In the genomic region with DNA sequence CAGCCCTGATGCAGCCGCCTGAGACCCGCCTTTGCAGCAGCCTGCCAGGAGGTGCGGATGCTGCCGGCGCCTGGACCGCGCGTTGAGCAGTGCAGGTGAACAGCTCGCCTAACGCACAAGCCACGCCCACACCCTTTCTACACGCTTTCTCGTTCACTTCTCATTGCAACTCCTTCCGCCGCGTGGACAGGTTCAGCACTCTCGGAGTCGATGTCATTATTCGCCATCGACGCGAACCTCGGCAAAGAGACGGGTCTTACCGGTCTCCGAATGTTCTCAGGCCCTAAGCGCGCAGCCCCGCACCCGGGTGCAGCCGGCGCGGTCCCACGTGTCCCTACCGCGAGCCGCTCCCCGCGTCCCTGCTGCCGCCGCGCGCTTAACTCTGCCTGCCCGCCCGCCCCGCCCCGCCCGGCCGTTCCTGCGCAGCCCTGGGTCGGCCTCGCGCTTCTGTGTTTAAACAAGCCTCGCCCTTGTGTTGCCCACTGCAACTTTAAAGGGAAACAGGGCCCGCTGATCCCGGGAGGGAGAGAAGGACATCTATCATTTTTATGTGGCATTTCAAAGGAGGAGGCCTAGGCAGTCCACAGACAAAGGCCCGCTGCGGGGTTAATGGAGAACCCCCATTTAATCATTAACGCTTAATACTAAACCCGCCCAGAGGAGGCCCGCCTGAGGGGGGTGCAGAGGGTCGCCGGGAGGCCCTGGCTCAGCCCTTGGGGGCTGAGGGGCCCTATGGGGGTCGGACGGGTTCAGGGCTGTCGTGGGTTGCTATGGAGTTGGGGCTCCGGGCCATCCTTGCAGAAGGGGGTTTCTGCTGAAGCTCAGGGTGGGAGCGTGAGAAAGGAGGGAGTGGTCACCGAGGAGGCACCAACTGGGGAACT, we compare ENCODE assay signal across 9 cellular contexts.
DNase-seq lines count a peak whose midpoint lies in the region; ATAC-seq and TF ChIP-seq lines count a peak whose summit lies in the region.
"Had no signal": no experiment of that assay in that cellular context is flagged by ENCODE, and none has a peak within 500 bp of the region (broad histone marks: within the 10 kb centered on the region; RNA-seq: fewer than 3 reads in every experiment).

No MANE protein-coding gene starts in this region.

- peak; percentile 44 for DNase-seq in activated CD4-positive, alpha-beta T cell treated with anti-CD3 and anti-CD28 coated beads for 36 hours
- no peak for DNase-seq in activated CD4-positive, alpha-beta T cell treated with anti-CD3 and anti-CD28 coated beads, Interleukin-2, amount 50 U/mL, for 1 hour
- DNase-seq in SK-N-DZ (ENCODE audit: low spot score) (peak; percentile 52), foreskin keratinocyte (peak in 1 of 2 donors; percentile 40), G401 (ENCODE audit: low spot score) (no peak), SKM-1 treated with dmso at 0.1 percent for 144 hours (lab: John Stamatoyannopoulos, UW; ENCODE audit: unreplicated experiment) (no peak), GOT3 (lab: John Stamatoyannopoulos, UW) (no peak)

- peaks cover 3% of the 10 kb centered on the region for H3K4me1 Mint-ChIP-seq in activated CD4-positive, alpha-beta T cell treated with anti-CD3 and anti-CD28 coated beads for 36 hours

- ATAC-seq in activated CD4-positive, alpha-beta T cell treated with anti-CD3 and anti-CD28 coated beads for 36 hours = peak; percentile 58
- peak; percentile 86 for ATAC-seq in foreskin keratinocyte

- peaks cover 45% of the 10 kb centered on the region for H3K27me3 Mint-ChIP-seq in activated CD4-positive, alpha-beta T cell treated with anti-CD3 and anti-CD28 coated beads for 36 hours

- no peak overlapping the region for H3K4me3 Mint-ChIP-seq in activated CD4-positive, alpha-beta T cell treated with anti-CD3 and anti-CD28 coated beads for 36 hours

- H3K36me3 ChIP-seq in neutrophil = no peaks in the 10 kb centered on the region

- H3K4me3 ChIP-seq in neutrophil (ENCODE audit: low read depth in 1 of 2, low read length in 1 of 2) = peak overlapping the region; percentile 39 to 56

- H3K27ac Mint-ChIP-seq in activated CD4-positive, alpha-beta T cell treated with anti-CD3 and anti-CD28 coated beads for 36 hours = no peak overlapping the region

- H3K9me3 ChIP-seq in neutrophil = no peaks in the 10 kb centered on the region

- H3K27me3 ChIP-seq in foreskin keratinocyte (peaks cover 7% of the 10 kb centered on the region), neutrophil (peaks cover 83% of the 10 kb centered on the region)

- intact Hi-C loops in activated CD4-positive, alpha-beta T cell treated with anti-CD3 and anti-CD28 coated beads for 36 hours (cut with DNase I, micrococcal nuclease) = no loop called here

- no peaks in the 10 kb centered on the region for H3K36me3 Mint-ChIP-seq in activated CD4-positive, alpha-beta T cell treated with anti-CD3 and anti-CD28 coated beads for 36 hours (ENCODE audit: low read depth)

- H3K9me3 Mint-ChIP-seq in activated CD4-positive, alpha-beta T cell treated with anti-CD3 and anti-CD28 coated beads for 36 hours (ENCODE audit: low read depth) = no peaks in the 10 kb centered on the region

- H3K4me1 ChIP-seq in foreskin keratinocyte (peaks cover 7% of the 10 kb centered on the region), neutrophil (ENCODE audit: control insufficient read depth in 1 of 2, insufficient read depth in 1 of 2, low read depth in 1 of 2, low read length in 1 of 2) (peaks cover 4 to 15% of the 10 kb centered on the region in 2 experiments)

- CTCF ChIA-PET in activated CD4-positive, alpha-beta T cell treated with anti-CD3 and anti-CD28 coated beads for 36 hours (lab: Charles Lee) = no interaction called here

- POLR2A ChIA-PET in activated CD4-positive, alpha-beta T cell treated with anti-CD3 and anti-CD28 coated beads for 36 hours (lab: Charles Lee) = no interaction called here

- H3K27ac ChIP-seq in foreskin keratinocyte = no peak overlapping the region
- no peak overlapping the region for H3K27ac ChIP-seq in neutrophil
- H3K27ac ChIP-seq: C4-2B had no signal

- TF ChIP-seq CTCF in foreskin keratinocyte (conservative IDR thresholded peaks at IDR 0.05) (no peak), neutrophil (IDR thresholded peaks at IDR 0.05) (no peak)

- in situ Hi-C loops in G401 (cut with HindIII; ENCODE audit: low sequenced_read_pairs) = no loop called here

Comparison
In these comparisons a context has a peak if more than half of its experiments do, and no peak if none do; other contexts are left out.
1. DNase-seq: peak in activated CD4-positive, alpha-beta T cell treated with anti-CD3 and anti-CD28 coated beads for 36 hours (single experiment) and SK-N-DZ (single experiment); none in activated CD4-positive, alpha-beta T cell treated with anti-CD3 and anti-CD28 coated beads, Interleukin-2, amount 50 U/mL, for 1 hour (single experiment), G401 (single experiment), SKM-1 treated with dmso at 0.1 percent for 144 hours (single experiment) and GOT3 (single experiment).